21 cellular contexts compared by ENCODE assay signal in genomic region chr6:19749722-19750121, GRCh38.
DNase-seq lines count a peak whose midpoint lies in the region; ATAC-seq, FAIRE-seq and TF ChIP-seq lines count a peak whose summit lies in the region.
"Had no signal": no experiment of that assay in that cellular context is flagged by ENCODE, and none has a peak within 500 bp of the region (broad histone marks: within the 10 kb centered on the region; RNA-seq: fewer than 3 reads in every experiment).

No MANE protein-coding gene starts in this region.

- H2BK20ac ChIP-seq in H1 (ENCODE audit: low read length): no peak overlapping the region

- H2AFZ ChIP-seq in HepG2 (ENCODE audit: low read length) (no peak overlapping the region), H1 (ENCODE audit: low read length) (no peak overlapping the region), neural progenitor cell (replicated peaks) (peak overlapping the region; percentile 34)

- ATAC-seq in HepG2 (no peak), right lobe of liver (no peak)
- ATAC-seq: A549; CD8-positive, alpha-beta T cell had no signal

- TF ChIP-seq CTCF in HepG2 (CRISPR knock-in tag; IDR thresholded peaks at IDR 0.05): no peak
- no peak for TF ChIP-seq CTCF in right lobe of liver (IDR thresholded peaks at IDR 0.05)
- no peak for TF ChIP-seq CTCF in H1 (IDR thresholded peaks at IDR 0.05; ENCODE audit: control extremely low read depth in 1 of 3, insufficient read depth in 1 of 3, low read depth in 1 of 3, low read length in 3 of 3)
- no peak for TF ChIP-seq CTCF in neural progenitor cell (IDR thresholded peaks at IDR 0.05)
- TF ChIP-seq CTCF in vagina (IDR thresholded peaks at IDR 0.05): no peak

- H3K4me3 Mint-ChIP-seq in neural progenitor cell: no peak overlapping the region
- H3K4me3 Mint-ChIP-seq: B cell; CD4-positive, alpha-beta T cell; CD8-positive, alpha-beta T cell had no signal

- H3K27me3 Mint-ChIP-seq in neural progenitor cell (ENCODE audit: insufficient read depth, low read depth): no peaks in the 10 kb centered on the region
- H3K27me3 Mint-ChIP-seq: B cell; CD4-positive, alpha-beta T cell had no signal

- H4K8ac ChIP-seq in H1 (ENCODE audit: extremely low read depth, insufficient read depth, low read length): no peak overlapping the region

- H3K56ac ChIP-seq in H1 (replicated peaks; ENCODE audit: insufficient read length, low read depth, low read length): no peak overlapping the region

- POLR2A ChIA-PET in HepG2 (lab: Yijun Ruan, JAX): no interaction called here
- POLR2A ChIA-PET in H1 (lab: Charles Lee; ENCODE audit: partially characterized antibody): no interaction called here

- H3K79me1 ChIP-seq in H1 (ENCODE audit: low read depth, low read length): no peaks in the 10 kb centered on the region

- H3K27me3 ChIP-seq in HepG2 (ENCODE audit: control insufficient read depth in 1 of 2, insufficient read depth in 2 of 2, low read length in 2 of 2) (0 out of 5 replicates have a peak, but pooled peaks cover 0 to 4% of the 10 kb centered on the region in 2 experiments), right lobe of liver (no peaks in the 10 kb centered on the region), H1 (replicated peaks in 1 of 4; ENCODE audit: control insufficient read depth in 3 of 4, extremely low read depth in 1 of 4, insufficient read depth in 3 of 4, low read length in 3 of 4) (no peaks in the 10 kb centered on the region), neural progenitor cell (no peaks in the 10 kb centered on the region), vagina (no peaks in the 10 kb centered on the region)
- H3K27me3 ChIP-seq: BLaER1 treated with 17β-estradiol and CSF1 and Interleukin-3, amounts not matched to agents 10 nM and 100 nM had no signal

- H4K91ac ChIP-seq in H1 (replicated peaks; ENCODE audit: insufficient read length, low read length): no peak overlapping the region

- H2BK5ac ChIP-seq in H1 (ENCODE audit: low read depth, low read length): no peak overlapping the region

- H3K36me3 ChIP-seq in HepG2 (replicated peaks in 1 of 2; ENCODE audit: control insufficient read depth in 1 of 2, insufficient read depth in 2 of 2, low read length in 2 of 2) (no peaks in the 10 kb centered on the region), right lobe of liver (no peaks in the 10 kb centered on the region), H1 (ENCODE audit: control insufficient read depth in 2 of 4, insufficient read depth in 4 of 4, low read length in 3 of 4) (no peaks in the 10 kb centered on the region), neural progenitor cell (no peaks in the 10 kb centered on the region), vagina (no peaks in the 10 kb centered on the region)
- H3K36me3 ChIP-seq: BLaER1 treated with 17β-estradiol and CSF1 and Interleukin-3, amounts not matched to agents 10 nM and 100 nM had no signal

- no peaks in the 10 kb centered on the region for H3K79me2 ChIP-seq in HepG2 (ENCODE audit: insufficient read depth, low read length)
- no peaks in the 10 kb centered on the region for H3K79me2 ChIP-seq in H1 (ENCODE audit: control insufficient read depth in 1 of 2, insufficient read depth in 2 of 2, low read length in 2 of 2)
- no peaks in the 10 kb centered on the region for H3K79me2 ChIP-seq in neural progenitor cell (ENCODE audit: low read depth)

- H3K4me1 ChIP-seq in HepG2 (ENCODE audit: insufficient read depth, low read length) (0 out of 2 replicates have a peak, but pooled peaks cover 5% of the 10 kb centered on the region), right lobe of liver (no peaks in the 10 kb centered on the region), H1 (replicated peaks in 1 of 4; ENCODE audit: control insufficient read depth in 3 of 4, insufficient read depth in 4 of 4, low read length in 3 of 4) (no peaks in the 10 kb centered on the region), neural progenitor cell (no peaks in the 10 kb centered on the region), vagina (no peaks in the 10 kb centered on the region)
- H3K4me1 ChIP-seq: BLaER1 treated with 17β-estradiol and CSF1 and Interleukin-3, amounts not matched to agents 10 nM and 100 nM; Caco-2 had no signal

- H4K5ac ChIP-seq in H1 (ENCODE audit: insufficient read length, low read depth, low read length): no peak overlapping the region

- H2BK120ac ChIP-seq in H1 (replicated peaks; ENCODE audit: low read depth, low read length): no peak overlapping the region

- FAIRE-seq in HepG2 (lab: Jason Lieb, UNC): no peak
- no peak for FAIRE-seq in H1 (lab: Jason Lieb, UNC)
- FAIRE-seq: A549, D721Med, G401.6, GM12891 had no signal

- H3K27ac ChIP-seq in HepG2 (ENCODE audit: extremely low read length, insufficient read depth, low read length) (no peak overlapping the region), right lobe of liver (no peak overlapping the region), H1 (ENCODE audit: low read depth, low read length) (no peak overlapping the region), neural progenitor cell (no peak overlapping the region), vagina (no peak overlapping the region)
- H3K27ac ChIP-seq: 22Rv1; A549; BLaER1 treated with 17β-estradiol and CSF1 and Interleukin-3, amounts not matched to agents 10 nM and 100 nM; C4-2B had no signal

- intact Hi-C loops in HepG2 (cut with micrococcal nuclease; ENCODE audit: unreplicated experiment): no loop called here
- intact Hi-C loops in right lobe of liver (cut with DNase I): no loop called here
- intact Hi-C loops in vagina (cut with DNase I): no loop called here

- CTCF ChIA-PET in HepG2 (lab: Yijun Ruan, JAX; ENCODE audit: low intra/inter-chr PET ratio, low total read pairs): no interaction called here
- CTCF ChIA-PET in H1 (lab: Charles Lee; ENCODE audit: partially characterized antibody): no interaction called here

- BruUV-seq in HepG2 (replicated peaks; lab: Mats Ljungman, UMichigan): no TSS peak

- H2BK12ac ChIP-seq in H1 (ENCODE audit: low read depth, low read length): no peak overlapping the region

- H3K4me3 ChIP-seq in HepG2 (replicated peaks in 1 of 3; ENCODE audit: insufficient read depth in 1 of 3, low read depth in 2 of 3, low read length in 3 of 3): no peak overlapping the region
- H3K4me3 ChIP-seq in right lobe of liver: no peak overlapping the region
- no peak overlapping the region for H3K4me3 ChIP-seq in H1 (ENCODE audit: extremely low read depth in 1 of 4, insufficient read depth in 2 of 4, low read depth in 3 of 4, low read length in 4 of 4)
- no peak overlapping the region for H3K4me3 ChIP-seq in neural progenitor cell
- H3K4me3 ChIP-seq in vagina: no peak overlapping the region
- H3K4me3 ChIP-seq: A549; BLaER1 treated with 17β-estradiol and CSF1 and Interleukin-3, amounts not matched to agents 10 nM and 100 nM had no signal

- no peak overlapping the region for H3K4me2 ChIP-seq in HepG2 (ENCODE audit: low read depth, low read length)
- H3K4me2 ChIP-seq in H1 (ENCODE audit: insufficient read depth in 1 of 2, low read depth in 2 of 2, low read length in 2 of 2): no peak overlapping the region
- H3K4me2 ChIP-seq in neural progenitor cell: no peak overlapping the region
- H3K4me2 ChIP-seq: A549; BLaER1 treated with 17β-estradiol and CSF1 and Interleukin-3, amounts not matched to agents 10 nM and 100 nM had no signal

- DNase-seq in HepG2 (ENCODE audit: low spot score): no peak
- no peak for DNase-seq in right lobe of liver
- DNase-seq in H1 (ENCODE audit: low read depth in 1 of 2, low spot score in 2 of 2): no peak
- DNase-seq in neural progenitor cell (ENCODE audit: low spot score): no peak
- DNase-seq in vagina (ENCODE audit: extremely low spot score in 2 of 2): no peak
- no peak for DNase-seq in HCEC 1CT
- DNase-seq: AML-193; Caco-2; Calu3; CD4-positive, alpha-beta T cell; CD8-positive, alpha-beta T cell; DMS79 treated with DMSO at 0.1 percent for 48 hours; GF-D8 had no signal

- H3F3A ChIP-seq in neural progenitor cell (ENCODE audit: low read depth): no peaks in the 10 kb centered on the region

- H3K9ac ChIP-seq in HepG2 (ENCODE audit: insufficient read depth, low read depth, low read length): no peak overlapping the region
- H3K9ac ChIP-seq in H1 (replicated peaks in 1 of 4; ENCODE audit: extremely low read depth in 1 of 4, low read depth in 3 of 4, low read length in 3 of 4): no peak overlapping the region
- no peak overlapping the region for H3K9ac ChIP-seq in neural progenitor cell
- H3K9ac ChIP-seq: BLaER1 treated with 17β-estradiol and CSF1 and Interleukin-3, amounts not matched to agents 10 nM and 100 nM had no signal

- H2BK15ac ChIP-seq in H1 (ENCODE audit: low read length): no peak overlapping the region

- TF ChIP-seq POLR2A in HepG2 (IDR thresholded peaks at IDR 0.05; ENCODE audit: insufficient read depth in 1 of 2, low read depth in 2 of 2, low read length in 2 of 2) (no peak), right lobe of liver (IDR thresholded peaks at IDR 0.05) (no peak), H1 (IDR thresholded peaks at IDR 0.05; ENCODE audit: control extremely low read depth in 1 of 2, low read depth in 2 of 2, low read length in 2 of 2) (no peak), vagina (IDR thresholded peaks at IDR 0.05) (no peak)

- in situ Hi-C loops in HepG2 (cut with HindIII; ENCODE audit: extremely low pct_ligation_motif_present, low pct_unique_long_range_greater_than_20kb): no loop called here

- H3K23me2 ChIP-seq in H1 (ENCODE audit: low read depth, low read length): no peaks in the 10 kb centered on the region; the same call in 1 of the 2 replicates

- peaks cover 8% of the 10 kb centered on the region for H3K4me1 Mint-ChIP-seq in neural progenitor cell
- H3K4me1 Mint-ChIP-seq: B cell had no signal

- no peak overlapping the region for H3K27ac Mint-ChIP-seq in neural progenitor cell
- H3K27ac Mint-ChIP-seq: B cell; CD4-positive, alpha-beta T cell; CD8-positive, alpha-beta T cell had no signal

- no peak overlapping the region for H3K4ac ChIP-seq in H1 (replicated peaks; ENCODE audit: insufficient read length, low read depth, low read length)

- H3K9me3 Mint-ChIP-seq in neural progenitor cell: peaks cover 2% of the 10 kb centered on the region
- H3K9me3 Mint-ChIP-seq: CD4-positive, alpha-beta T cell; CD8-positive, alpha-beta T cell had no signal

- no peaks in the 10 kb centered on the region for H3K9me3 ChIP-seq in HepG2 (ENCODE audit: low read length)
- no peaks in the 10 kb centered on the region for H3K9me3 ChIP-seq in right lobe of liver
- H3K9me3 ChIP-seq in H1 (ENCODE audit: insufficient read depth in 2 of 2, low read depth in 1 of 2, low read length in 1 of 2): no peaks in the 10 kb centered on the region
- H3K9me3 ChIP-seq in neural progenitor cell (ENCODE audit: low read depth): no peaks in the 10 kb centered on the region
- no peaks in the 10 kb centered on the region for H3K9me3 ChIP-seq in vagina
- H3K9me3 ChIP-seq: A549; BLaER1 treated with 17β-estradiol and CSF1 and Interleukin-3, amounts not matched to agents 10 nM and 100 nM; Caco-2 had no signal

- WGBS in HepG2 (ENCODE audit: low lambda C conversion rate): 49% methylated on average over 7 of the region's 7 CpGs
- WGBS in right lobe of liver (ENCODE audit: insufficient coverage, low coverage, low lambda C conversion rate, missing lambda C conversion rate): 67% methylated on average over 5 of the region's 7 CpGs
- 78% methylated on average over 7 of the region's 7 CpGs; no CpG with 5 or more reads in 1 of the 2 experiments for WGBS in H1 (ENCODE audit: extremely low coverage in 1 of 2, insufficient coverage in 1 of 2, insufficient read length in 1 of 2, insufficient replicate concordance in 2 of 2, low coverage in 1 of 2, low lambda C conversion rate in 2 of 2, missing lambda C conversion rate in 1 of 2), 2 experiments

- H3K36me3 Mint-ChIP-seq in neural progenitor cell: no peaks in the 10 kb centered on the region
- H3K36me3 Mint-ChIP-seq: CD8-positive, alpha-beta T cell had no signal

- H3K23ac ChIP-seq in H1 (ENCODE audit: insufficient read length): no peak overlapping the region

- no peak for TF ChIP-seq RAD21 in HepG2 (CRISPR knock-in tag; IDR thresholded peaks at IDR 0.05)
- TF ChIP-seq RAD21 in H1 (IDR thresholded peaks at IDR 0.05 in 1 of 2, conservative IDR thresholded peaks at IDR 0.05 in 1 of 2; ENCODE audit: low read depth in 2 of 2, low read length in 2 of 2): no peak

- no peak overlapping the region for H3K18ac ChIP-seq in H1 (ENCODE audit: extremely low read depth, low read length)

- H4K20me1 ChIP-seq in HepG2 (ENCODE audit: insufficient read depth, low read length) (no peaks in the 10 kb centered on the region), H1 (replicated peaks in 1 of 2; ENCODE audit: control insufficient read depth in 1 of 2, insufficient read depth in 2 of 2, low read length in 2 of 2) (no peaks in the 10 kb centered on the region), neural progenitor cell (ENCODE audit: low read depth) (no peaks in the 10 kb centered on the region)
- H4K20me1 ChIP-seq: BLaER1 treated with 17β-estradiol and CSF1 and Interleukin-3, amounts not matched to agents 10 nM and 100 nM had no signal

- no peak overlapping the region for H2AK5ac ChIP-seq in H1 (ENCODE audit: low read depth, low read length)

- H3K14ac ChIP-seq in H1 (ENCODE audit: insufficient read length): no peak overlapping the region

- no peak for TF ChIP-seq EP300 in HepG2 (IDR thresholded peaks at IDR 0.05; ENCODE audit: low read depth in 2 of 2, low read length in 2 of 2)
- TF ChIP-seq EP300 in HepG2 (CRISPR knock-in tag; IDR thresholded peaks at IDR 0.05; ENCODE audit: borderline replicate concordance): no peak
- no peak for TF ChIP-seq EP300 in H1 (IDR thresholded peaks at IDR 0.05; ENCODE audit: borderline replicate concordance in 1 of 2, low read depth in 2 of 2, low read length in 2 of 2)

Comparison
In these comparisons a context has a peak if more than half of its experiments do, and no peak if none do; other contexts are left out.
1. Of the 41 proteins assayed by ChIP-seq in both HepG2 and H1: peak only in HepG2: none; only in H1: none; in both: CEBPB; in neither: 40.